ENCODE assay signal across 8 cellular contexts in the genomic region with DNA sequence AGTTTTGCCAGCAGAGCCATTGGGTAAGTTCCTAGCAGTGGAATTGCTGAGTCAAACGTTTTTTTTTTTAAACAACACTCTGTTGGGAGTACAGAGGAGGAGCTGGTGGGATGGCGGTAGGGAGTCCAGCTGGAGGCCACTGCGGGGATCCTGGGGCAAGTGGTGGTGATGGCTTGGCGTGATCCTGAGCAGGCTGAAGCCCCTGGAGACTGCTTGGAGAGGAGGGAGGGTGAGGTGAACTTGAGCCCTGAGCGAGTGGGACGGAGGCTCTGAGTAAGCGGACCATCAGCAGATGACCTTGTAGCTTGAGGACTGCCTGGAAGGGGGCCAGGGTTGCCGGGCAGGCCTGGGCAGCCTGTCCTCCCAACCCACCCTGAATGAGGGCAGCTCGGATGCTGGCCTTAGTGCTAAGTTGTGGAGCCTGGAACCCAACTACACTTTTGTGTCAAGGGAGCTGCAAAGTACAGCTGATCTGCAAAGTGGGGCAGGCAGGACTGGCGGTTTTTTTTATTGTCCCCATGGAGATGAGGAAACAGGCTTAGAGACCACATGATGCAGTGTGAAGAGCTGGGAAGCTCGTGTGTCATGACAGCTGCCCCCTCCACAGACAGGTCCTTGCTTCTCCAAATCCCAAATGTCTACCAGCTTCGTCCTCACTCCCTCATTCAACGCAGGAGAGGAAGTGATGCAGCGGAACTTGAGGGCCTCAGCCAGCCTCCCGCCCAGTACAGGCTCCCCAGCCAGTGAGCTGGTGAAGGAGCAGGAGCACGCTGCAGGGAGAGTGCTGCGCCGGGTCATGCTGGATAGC. TPM values are rescaled to one million over a fixed set of nuclear protein-coding genes. Genes with fewer than 3 reads are reported as not detected.
DNase-seq lines count a peak whose midpoint lies in the region; ATAC-seq and TF ChIP-seq lines count a peak whose summit lies in the region.

No MANE protein-coding gene starts in this region.

- H4K20me1 ChIP-seq in BLaER1 treated with 17β-estradiol and CSF1 and Interleukin-3, amounts not matched to agents 10 nM and 100 nM, result peaks cover 0 to 86% (median 64%) of the 10 kb centered on the region in 11 experiments; a peak in 17 of 22 replicates

- no peaks in the 10 kb centered on the region for H3K9me3 ChIP-seq in BLaER1 treated with 17β-estradiol and CSF1 and Interleukin-3, amounts not matched to agents 10 nM and 100 nM (replicated peaks in 1 of 11)
- H3K9me3 ChIP-seq in Peyer's patch, result no peaks in the 10 kb centered on the region

- no peak overlapping the region for H3K4me3 ChIP-seq in BLaER1 treated with 17β-estradiol and CSF1 and Interleukin-3, amounts not matched to agents 10 nM and 100 nM
- no peak overlapping the region for H3K4me3 ChIP-seq in Peyer's patch

- TF ChIP-seq POLR2A in Peyer's patch (IDR thresholded peaks at IDR 0.05), result no peak

- H3K36me3 ChIP-seq in BLaER1 treated with 17β-estradiol and CSF1 and Interleukin-3, amounts not matched to agents 10 nM and 100 nM, result peaks cover 42 to 100% (median 82%) of the 10 kb centered on the region in 11 experiments
- peaks cover 0 to 38% (median 0%) of the 10 kb centered on the region in 3 donors for H3K36me3 ChIP-seq in Peyer's patch

- peaks cover 24 to 34% (median 30%) of the 10 kb centered on the region in 10 experiments for H3K4me1 ChIP-seq in BLaER1 treated with 17β-estradiol and CSF1 and Interleukin-3, amounts not matched to agents 10 nM and 100 nM
- H3K4me1 ChIP-seq in Peyer's patch, result peaks cover 0 to 28% (median 6%) of the 10 kb centered on the region in 4 donors

- TF ChIP-seq CTCF in Peyer's patch (IDR thresholded peaks at IDR 0.05), result no peak

- H3K4me2 ChIP-seq in BLaER1 treated with 17β-estradiol and CSF1 and Interleukin-3, amounts not matched to agents 10 nM and 100 nM, result peak overlapping the region; percentile 27 to 69 (median 51)

- ATAC-seq in HG03039 (IDR thresholded peaks at IDR 0.05; ENCODE audit: unreplicated experiment) (no peak), HG02798 (IDR thresholded peaks at IDR 0.05; ENCODE audit: poor library complexity, unreplicated experiment) (no peak), GM21619 (IDR thresholded peaks at IDR 0.05; ENCODE audit: unreplicated experiment) (no peak)

- peak overlapping the region in 4 of 11 experiments; percentile 15 to 53 (median 20); a peak in 6 of 22 replicates for H3K9ac ChIP-seq in BLaER1 treated with 17β-estradiol and CSF1 and Interleukin-3, amounts not matched to agents 10 nM and 100 nM

- peak overlapping the region in 9 of 11 experiments; percentile 26 to 60 (median 38); a peak in 17 of 22 replicates for H3K27ac ChIP-seq in BLaER1 treated with 17β-estradiol and CSF1 and Interleukin-3, amounts not matched to agents 10 nM and 100 nM
- peak overlapping the region in 3 of 4 donors; percentile 49 to 66 (median 59) for H3K27ac ChIP-seq in Peyer's patch

- DNase-seq in Peyer's patch, result no peak
- peak; percentile 82 for DNase-seq in fibroblast of peridontal ligament (ENCODE audit: extremely low read depth)
- peak in 36 of 56 donors; percentile 7 to 68 (median 37) for DNase-seq in nucleus accumbens (lab: John Stamatoyannopoulos, UW)
- DNase-seq in H4 (ENCODE audit: low spot score), result no peak

- H3K27me3 ChIP-seq in BLaER1 treated with 17β-estradiol and CSF1 and Interleukin-3, amounts not matched to agents 10 nM and 100 nM, result no peaks in the 10 kb centered on the region
- H3K27me3 ChIP-seq in Peyer's patch, result no peaks in the 10 kb centered on the region

RNA-seq across cellular contexts. Expression of gene MRPL37, which starts 20.2 kb away (rescaled TPM):
- 10 to 100 TPM; 52.8 to 58.3 (median 54.5) TPM for total RNA-seq in Peyer's patch
- total RNA-seq in H4 (2014; rRNA removed; shearing (Covaris generic)), result 156 and 204 TPM in 2 replicates

RNA-seq across cellular contexts. Expression of gene CYB5RL, which starts 20.4 kb away (rescaled TPM):
- total RNA-seq in Peyer's patch, result 10 to 100 TPM in 1 of 4 donors, 1 to 10 TPM in 3; 3.9 to 11.5 (median 6.9) TPM
- total RNA-seq in H4 (2014; rRNA removed; shearing (Covaris generic)), result 5.5 and 6.7 TPM in 2 replicates

Comparison
In these comparisons a context has a peak if more than half of its experiments do, and no peak if none do; other contexts are left out.
1. DNase-seq: peak in fibroblast of peridontal ligament (single experiment) and nucleus accumbens (36 of 56); none in Peyer's patch (0 of 3) and H4 (single experiment).